ENCODE assay signal across 14 cellular contexts in the genomic region with DNA sequence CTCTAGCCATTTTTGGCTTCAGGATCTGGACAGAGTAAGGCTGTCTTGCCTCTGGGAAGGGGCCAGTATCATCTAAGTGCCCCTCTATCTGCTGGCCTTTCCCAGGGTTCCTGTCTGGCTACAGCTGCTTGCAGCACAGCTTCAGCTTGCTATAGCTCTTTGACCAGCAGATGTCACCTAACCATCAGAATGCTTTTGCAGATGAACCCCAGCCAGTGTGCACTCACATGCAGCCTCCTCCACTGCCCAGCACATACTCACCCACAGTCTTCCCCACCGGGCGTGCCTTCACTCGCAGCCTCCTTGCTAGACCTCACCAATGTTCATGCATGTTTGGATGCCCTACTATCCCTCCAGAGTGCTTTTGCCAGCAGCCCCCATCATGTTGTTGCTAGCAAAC.
A peak's percentile ranks its signal among the peaks of the same experiment; 100 is the strongest.
DNase-seq lines count a peak whose midpoint lies in the region; ATAC-seq, FAIRE-seq and TF ChIP-seq lines count a peak whose summit lies in the region.
"Had no signal": no experiment of that assay in that cellular context is flagged by ENCODE, and none has a peak within 500 bp of the region (broad histone marks: within the 10 kb centered on the region; RNA-seq: fewer than 3 reads in every experiment).

No MANE protein-coding gene starts in this region.

- no peaks in the 10 kb centered on the region for H3K4me1 Mint-ChIP-seq in activated T-helper 17 cell treated with anti-CD3 and anti-CD28 coated beads, Interleukin-2, amount 50 U/mL, for 72 hours
- H3K4me1 Mint-ChIP-seq: CD14-positive monocyte; central memory CD8-positive, alpha-beta T cell; IgD-negative memory B cell had no signal

- TF ChIP-seq POLR2A in HepG2 (IDR thresholded peaks at IDR 0.05; ENCODE audit: insufficient read depth in 1 of 2, low read depth in 2 of 2, low read length in 2 of 2) (no peak), right lobe of liver (IDR thresholded peaks at IDR 0.05) (no peak), prostate gland (IDR thresholded peaks at IDR 0.05) (no peak)

- POLR2A ChIA-PET in HepG2 (lab: Yijun Ruan, JAX), result no interaction called here

- intact Hi-C loops in HepG2 (cut with micrococcal nuclease; ENCODE audit: unreplicated experiment) (no loop called here), right lobe of liver (cut with DNase I) (no loop called here), prostate gland (cut with DNase I) (no loop called here)

- TF ChIP-seq CTCF in HepG2 (CRISPR knock-in tag; IDR thresholded peaks at IDR 0.05) (peak; percentile 37), right lobe of liver (IDR thresholded peaks at IDR 0.05) (no peak), epithelial cell of proximal tubule (conservative IDR thresholded peaks at IDR 0.05; ENCODE audit: low read depth, low read length) (peak; percentile 17), prostate gland (IDR thresholded peaks at IDR 0.05) (no peak)

- no peaks in the 10 kb centered on the region for H4K20me1 ChIP-seq in HepG2 (ENCODE audit: insufficient read depth, low read length)

- ATAC-seq in HepG2 (peak; percentile 64), right lobe of liver (no peak)
- no peak for ATAC-seq in activated T-helper 17 cell treated with anti-CD3 and anti-CD28 coated beads, Interleukin-2, amount 50 U/mL, for 72 hours (replicated peaks)

- no peak overlapping the region for H3K9ac ChIP-seq in HepG2 (ENCODE audit: insufficient read depth, low read depth, low read length)

- H2AFZ ChIP-seq in HepG2 (ENCODE audit: low read length), result no peak overlapping the region

- H3K9me3 Mint-ChIP-seq in activated T-helper 17 cell treated with anti-CD3 and anti-CD28 coated beads, Interleukin-2, amount 50 U/mL, for 72 hours, result peaks cover 16% of the 10 kb centered on the region

- no peak for TF ChIP-seq RAD21 in HepG2 (CRISPR knock-in tag; IDR thresholded peaks at IDR 0.05)

- no peak overlapping the region for H3K4me2 ChIP-seq in HepG2 (ENCODE audit: low read depth, low read length)

- no peak overlapping the region for H3K27ac Mint-ChIP-seq in activated T-helper 17 cell treated with anti-CD3 and anti-CD28 coated beads, Interleukin-2, amount 50 U/mL, for 72 hours
- H3K27ac Mint-ChIP-seq: activated T-helper 1 cell treated with anti-CD3 and anti-CD28 coated beads, Interleukin-12 subunit alpha, Interleukin-12 subunit beta, Interleukin-2, Interleukin-4 antibody, amounts not matched to agents 30 ng/mL and 10 ng/mL and 1 ng/mL, durations not matched to agents 14 hours and 24 hours and 36 hours; CD14-positive monocyte; IgD-negative memory B cell had no signal

- no peak for FAIRE-seq in HepG2 (lab: Jason Lieb, UNC)

- peaks cover 7% of the 10 kb centered on the region; the same call in 1 of the 2 replicates for H3K9me3 ChIP-seq in HepG2 (ENCODE audit: low read length)
- H3K9me3 ChIP-seq in right lobe of liver, result no peaks in the 10 kb centered on the region
- no peaks in the 10 kb centered on the region for H3K9me3 ChIP-seq in prostate gland
- H3K9me3 ChIP-seq: transverse colon had no signal

- H3K27ac ChIP-seq in HepG2 (ENCODE audit: extremely low read length, insufficient read depth, low read length) (no peak overlapping the region), right lobe of liver (no peak overlapping the region), prostate gland (no peak overlapping the region)
- H3K27ac ChIP-seq: right atrium auricular region, transverse colon had no signal

- in situ Hi-C loops in HepG2 (cut with HindIII; ENCODE audit: extremely low pct_ligation_motif_present, low pct_unique_long_range_greater_than_20kb), result no loop called here

- no peaks in the 10 kb centered on the region for H3K36me3 Mint-ChIP-seq in activated T-helper 17 cell treated with anti-CD3 and anti-CD28 coated beads, Interleukin-2, amount 50 U/mL, for 72 hours (ENCODE audit: low read depth)
- H3K36me3 Mint-ChIP-seq: CD14-positive monocyte, IgD-negative memory B cell had no signal

- BruUV-seq in HepG2 (replicated peaks; lab: Mats Ljungman, UMichigan), result no TSS peak

- H3K4me1 ChIP-seq in HepG2 (ENCODE audit: insufficient read depth, low read length) (no peaks in the 10 kb centered on the region), right lobe of liver (no peaks in the 10 kb centered on the region), prostate gland (replicated peaks) (no peaks in the 10 kb centered on the region)
- H3K4me1 ChIP-seq: right atrium auricular region, transverse colon had no signal

- 11% methylated on average over 3 of the region's 3 CpGs for WGBS in HepG2 (ENCODE audit: low lambda C conversion rate)
- 88% methylated on average over 3 of the region's 3 CpGs for WGBS in right lobe of liver (ENCODE audit: insufficient coverage, low coverage, low lambda C conversion rate, missing lambda C conversion rate)
- WGBS in prostate gland, result 94% methylated on average over 3 of the region's 3 CpGs

- H3K36me3 ChIP-seq in HepG2 (replicated peaks in 1 of 2; ENCODE audit: control insufficient read depth in 1 of 2, insufficient read depth in 2 of 2, low read length in 2 of 2), result no peaks in the 10 kb centered on the region
- no peaks in the 10 kb centered on the region for H3K36me3 ChIP-seq in right lobe of liver
- no peaks in the 10 kb centered on the region for H3K36me3 ChIP-seq in prostate gland
- H3K36me3 ChIP-seq: right atrium auricular region, transverse colon had no signal

- H3K79me2 ChIP-seq in HepG2 (ENCODE audit: insufficient read depth, low read length), result no peaks in the 10 kb centered on the region

- TF ChIP-seq EP300 in HepG2 (IDR thresholded peaks at IDR 0.05; ENCODE audit: low read depth in 2 of 2, low read length in 2 of 2) (no peak), HepG2 (CRISPR knock-in tag; IDR thresholded peaks at IDR 0.05; ENCODE audit: borderline replicate concordance) (no peak)

- H3K27me3 ChIP-seq in HepG2 (ENCODE audit: control insufficient read depth in 1 of 2, insufficient read depth in 2 of 2, low read length in 2 of 2) (no peaks in the 10 kb centered on the region), right lobe of liver (no peaks in the 10 kb centered on the region), prostate gland (replicated peaks; ENCODE audit: insufficient read depth) (no peaks in the 10 kb centered on the region)
- H3K27me3 ChIP-seq: right atrium auricular region, transverse colon had no signal

- no peaks in the 10 kb centered on the region for H3K27me3 Mint-ChIP-seq in activated T-helper 17 cell treated with anti-CD3 and anti-CD28 coated beads, Interleukin-2, amount 50 U/mL, for 72 hours
- H3K27me3 Mint-ChIP-seq: central memory CD8-positive, alpha-beta T cell; IgD-negative memory B cell had no signal

- H3K4me3 ChIP-seq in HepG2 (replicated peaks in 1 of 3; ENCODE audit: insufficient read depth in 1 of 3, low read depth in 2 of 3, low read length in 3 of 3) (no peak overlapping the region), right lobe of liver (no peak overlapping the region), epithelial cell of proximal tubule (ENCODE audit: low read depth, low read length) (no peak overlapping the region), prostate gland (no peak overlapping the region)
- H3K4me3 ChIP-seq: right atrium auricular region, transverse colon had no signal

- DNase-seq in HepG2 (ENCODE audit: low spot score) (no peak), right lobe of liver (no peak), OCI-M1 (lab: John Stamatoyannopoulos, UW) (peak; percentile 25), epithelial cell of proximal tubule (ENCODE audit: low read depth) (no peak), prostate gland (ENCODE audit: low spot score) (no peak), inferior parietal cortex (ENCODE audit: extremely low spot score) (no peak), T1000 (lab: John Stamatoyannopoulos, UW) (no peak)
- DNase-seq: transverse colon had no signal

- CTCF ChIA-PET in HepG2 (lab: Yijun Ruan, JAX; ENCODE audit: low intra/inter-chr PET ratio, low total read pairs), result no interaction called here

- no peak overlapping the region for H3K4me3 Mint-ChIP-seq in activated T-helper 17 cell treated with anti-CD3 and anti-CD28 coated beads, Interleukin-2, amount 50 U/mL, for 72 hours
- H3K4me3 Mint-ChIP-seq: activated T-helper 1 cell treated with anti-CD3 and anti-CD28 coated beads, Interleukin-12 subunit alpha, Interleukin-12 subunit beta, Interleukin-2, Interleukin-4 antibody, amounts not matched to agents 30 ng/mL and 10 ng/mL and 1 ng/mL, durations not matched to agents 14 hours and 24 hours and 36 hours; CD14-positive monocyte; central memory CD8-positive, alpha-beta T cell had no signal

TF ChIP-seq in HepG2, 621 proteins besides CTCF, POLR2A, EP300 and RAD21:
- TF ChIP-seq RFX1 (IDR thresholded peaks at IDR 0.05) (no peak), STAG1 (CRISPR knock-in tag; IDR thresholded peaks at IDR 0.05) (peak; percentile 21; the same call in 1 of the 2 replicates), ZNF563 (CRISPR knock-in tag; IDR thresholded peaks at IDR 0.05) (peak; percentile 94)

Comparison
In these comparisons a context has a peak if more than half of its experiments do, and no peak if none do; other contexts are left out.
1. CTCF ChIP-seq: peak in HepG2 (single experiment) and epithelial cell of proximal tubule (single experiment); none in right lobe of liver (0 of 4) and prostate gland (0 of 4).